8 cellular contexts compared by ENCODE assay signal in the genomic region with DNA sequence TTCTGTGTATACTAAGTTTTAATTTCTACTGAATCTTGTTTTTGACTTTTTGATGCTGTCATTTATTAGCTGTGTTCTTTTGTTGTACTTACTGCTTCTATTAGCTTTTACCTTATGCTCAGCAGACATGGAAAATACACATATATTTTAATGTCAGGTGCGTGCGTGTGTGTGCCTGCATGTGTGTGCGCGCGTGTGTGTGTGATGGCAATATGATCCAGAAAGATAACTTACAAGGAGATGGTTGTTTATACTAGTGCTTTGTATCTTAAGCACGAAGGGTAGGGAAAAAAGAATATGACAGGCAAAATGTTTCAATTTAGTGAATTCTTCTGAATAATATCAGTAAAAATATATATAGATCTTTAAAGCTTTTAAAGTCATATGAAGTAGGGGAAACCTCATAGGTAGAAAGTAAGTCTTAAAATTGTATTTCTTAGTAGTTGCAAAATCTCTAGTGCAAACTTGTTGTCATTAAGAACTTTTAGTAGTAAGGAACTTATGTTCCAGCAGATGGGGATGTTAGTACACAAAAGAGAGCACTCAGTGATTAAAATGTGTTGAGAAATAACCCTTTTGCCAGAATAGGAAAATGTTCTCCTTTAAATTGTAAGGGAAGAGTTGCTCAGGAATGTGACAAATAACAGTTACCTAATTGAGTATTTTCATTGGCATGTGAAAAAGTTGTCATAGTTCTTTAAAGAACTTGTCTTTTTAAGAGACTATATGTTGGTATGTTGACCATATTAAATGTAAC. TPM values are rescaled to one million over a fixed set of nuclear protein-coding genes. Genes with fewer than 3 reads are reported as not detected.
A peak's percentile ranks its signal among the peaks of the same experiment; 100 is the strongest.
DNase-seq lines count a peak whose midpoint lies in the region; FAIRE-seq and TF ChIP-seq lines count a peak whose summit lies in the region.

No MANE protein-coding gene starts in this region.

- no peak for TF ChIP-seq POLR2A in Peyer's patch (IDR thresholded peaks at IDR 0.05)

- H3K36me3 ChIP-seq in Caco-2 (ENCODE audit: control insufficient read depth, insufficient read depth, low read length) (no peaks in the 10 kb centered on the region), bronchial epithelial cell (ENCODE audit: control insufficient read depth, insufficient read depth, low read length) (no peaks in the 10 kb centered on the region), liver (ENCODE audit: control insufficient read depth in 4 of 4, insufficient read depth in 3 of 4, low read depth in 1 of 4, low read length in 3 of 4) (no peaks in the 10 kb centered on the region), Peyer's patch (no peaks in the 10 kb centered on the region)

- peaks cover 14% of the 10 kb centered on the region for H3K4me1 Mint-ChIP-seq in Caco-2 (ENCODE audit: low read depth, unreplicated experiment)

- H3K27ac ChIP-seq in liver (ENCODE audit: low read depth in 1 of 2, low read length in 2 of 2) (no peak overlapping the region), Peyer's patch (no peak overlapping the region)

- TF ChIP-seq CTCF in Caco-2 (IDR thresholded peaks at IDR 0.05; ENCODE audit: insufficient read depth in 1 of 2, low read depth in 1 of 2, low read length in 1 of 2, severe bottlenecking in 1 of 2, unreplicated experiment in 1 of 2) (peak; percentile 5 to 23), LNCaP clone FGC (IDR thresholded peaks at IDR 0.05; ENCODE audit: control insufficient read depth, extremely low read depth, insufficient read depth) (peak; percentile 50), bronchial epithelial cell (IDR thresholded peaks at IDR 0.05; ENCODE audit: insufficient read depth, low read length, severe bottlenecking) (peak; percentile 19), liver (IDR thresholded peaks at IDR 0.05; ENCODE audit: low read depth, low read length, missing input control) (peak; percentile 47), Peyer's patch (IDR thresholded peaks at IDR 0.05) (peak in 2 of 6 experiments; percentile 31 to 47)

- no peaks in the 10 kb centered on the region for H3K27me3 Mint-ChIP-seq in Caco-2 (ENCODE audit: insufficient read depth, unreplicated experiment)

- H3K36me3 Mint-ChIP-seq in Caco-2 (ENCODE audit: insufficient read depth, unreplicated experiment) = no peaks in the 10 kb centered on the region

- POLR2A ChIA-PET in Caco-2 (lab: Charles Lee) = no interaction called here

- DNase-seq in Caco-2 (no peak), LNCaP clone FGC (ENCODE audit: low read depth) (peak; percentile 80), bronchial epithelial cell (ENCODE audit: low read depth) (peak; percentile 73), iPS-NIHi11 (ENCODE audit: low spot score) (no peak), activated gamma-delta T cell (lab: John Stamatoyannopoulos, UW) (no peak), Peyer's patch (no peak)
- no peak for DNase-seq in activated naive CD4-positive, alpha-beta T cell (lab: John Stamatoyannopoulos, UW)

- H3K9me3 ChIP-seq in Caco-2 = no peaks in the 10 kb centered on the region
- no peaks in the 10 kb centered on the region for H3K9me3 ChIP-seq in liver (ENCODE audit: control insufficient read depth in 4 of 4, low read length in 3 of 4)
- no peaks in the 10 kb centered on the region for H3K9me3 ChIP-seq in Peyer's patch

- no peaks in the 10 kb centered on the region for H3K9me3 Mint-ChIP-seq in Caco-2 (ENCODE audit: unreplicated experiment)

- CTCF ChIA-PET in Caco-2 (lab: Charles Lee) = interaction anchor here (0.8 kb wide), 1 partner anchor 11 kb away, joined by 3 read pairs; no protein-coding TSS in a partner anchor

- no peak for FAIRE-seq in bronchial epithelial cell (lab: Jason Lieb, UNC)

- H3K4me3 ChIP-seq in Caco-2 (ENCODE audit: low read depth, low read length) (no peak overlapping the region), LNCaP clone FGC (ENCODE audit: low read depth, low read length) (no peak overlapping the region), bronchial epithelial cell (ENCODE audit: low read depth, low read length) (no peak overlapping the region), liver (ENCODE audit: low read depth in 1 of 3, low read length in 3 of 3) (no peak overlapping the region), Peyer's patch (no peak overlapping the region)

- H3K27me3 ChIP-seq in Caco-2 (replicated peaks; ENCODE audit: control insufficient read depth, insufficient read depth, low read length) (no peaks in the 10 kb centered on the region), bronchial epithelial cell (ENCODE audit: control insufficient read depth, insufficient read depth, low read length) (no peaks in the 10 kb centered on the region), liver (ENCODE audit: control insufficient read depth in 4 of 4, insufficient read depth in 4 of 4, low read length in 3 of 4) (no peaks in the 10 kb centered on the region), Peyer's patch (no peaks in the 10 kb centered on the region)

- BruUV-seq in Caco-2 (replicated peaks; lab: Mats Ljungman, UMichigan) = no TSS peak

- H3K4me1 ChIP-seq in Caco-2 = peaks cover 16% of the 10 kb centered on the region
- peaks cover 9 to 55% (median 33%) of the 10 kb centered on the region in 4 donors for H3K4me1 ChIP-seq in liver (ENCODE audit: control insufficient read depth in 4 of 4, insufficient read depth in 4 of 4, low read length in 3 of 4)
- H3K4me1 ChIP-seq in Peyer's patch = peaks cover 0 to 17% (median 3%) of the 10 kb centered on the region in 4 donors

- no peak overlapping the region for H3K9ac ChIP-seq in liver (ENCODE audit: low read depth in 1 of 2, low read length in 2 of 2)

- WGBS in liver = 81% methylated on average over 6 of the region's 6 CpGs

- peak; percentile 89 to 90 for TF ChIP-seq RAD21 in liver (IDR thresholded peaks at IDR 0.05)

- H3K27ac Mint-ChIP-seq in Caco-2 (ENCODE audit: unreplicated experiment) = no peak overlapping the region

- intact Hi-C loops in Caco-2 (cut with micrococcal nuclease; ENCODE audit: unreplicated experiment) = loop anchor here (10.0 kb wide), 1 partner anchor 1497 kb away; no protein-coding TSS in a partner anchor

- H3K4me3 Mint-ChIP-seq in Caco-2 (ENCODE audit: unreplicated experiment) = no peak overlapping the region

TF ChIP-seq in liver, 16 proteins besides CTCF, POLR2A, EP300 and RAD21:
- peak in 1 of 2 donors; percentile 10 for TF ChIP-seq RXRA (IDR thresholded peaks at IDR 0.05)
- TF ChIP-seq JUND (IDR thresholded peaks at IDR 0.05) = no peak
- TF ChIP-seq TAF1 (conservative IDR thresholded peaks at IDR 0.05) = no peak
- no peak for TF ChIP-seq FOXA1 (IDR thresholded peaks at IDR 0.05)
- TF ChIP-seq NR2F2 (IDR thresholded peaks at IDR 0.05) = no peak
- TF ChIP-seq EGR1 (IDR thresholded peaks at IDR 0.05; ENCODE audit: low read depth in 2 of 2) = no peak
- TF ChIP-seq, protein P1, sequence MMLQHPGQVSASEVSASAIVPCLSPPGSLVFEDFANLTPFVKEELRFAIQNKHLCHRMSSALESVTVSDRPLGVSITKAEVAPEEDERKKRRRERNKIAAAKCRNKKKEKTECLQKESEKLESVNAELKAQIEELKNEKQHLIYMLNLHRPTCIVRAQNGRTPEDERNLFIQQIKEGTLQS (IDR thresholded peaks at IDR 0.05) = no peak
- TF ChIP-seq HNF4G (IDR thresholded peaks at IDR 0.05) = no peak
TF ChIP-seq in liver: peak in this region for 1.

RNA-seq across cellular contexts. Expression of gene QKI, which starts 13.2 kb away (rescaled TPM):
- total RNA-seq in Caco-2 (2022) (117 and 134 TPM in 2 replicates), bronchial epithelial cell (51.1 and 67.2 TPM in 2 replicates), liver (10 to 100 TPM; 86.0 to 97.0 TPM), Peyer's patch (100 to 1,000 TPM in 1 of 4 donors, 10 to 100 TPM in 2, 1 to 10 TPM in 1; 8.4 to 107 (median 37.1) TPM)
- polyA plus RNA-seq in liver = 10 to 100 TPM; 22.7 to 26.5 TPM

Comparison
In these comparisons a context has a peak if more than half of its experiments do, and no peak if none do; other contexts are left out.
1. DNase-seq: peak in LNCaP clone FGC (single experiment) and bronchial epithelial cell (single experiment); none in Caco-2 (0 of 2), iPS-NIHi11 (single experiment), activated gamma-delta T cell (single experiment), activated naive CD4-positive, alpha-beta T cell (0 of 4) and Peyer's patch (0 of 3).